Comparison of ENCODE assay signal across 17 cellular contexts in genomic region chr3:111872948-111873347, GRCh38.
"Had no signal": no experiment of that assay in that cellular context is flagged by ENCODE, and none has a peak within 500 bp of the region (broad histone marks: within the 10 kb centered on the region; RNA-seq: fewer than 3 reads in every experiment).

No MANE protein-coding gene starts in this region.

- H3K36me3 ChIP-seq: adrenal gland, WERI-Rb-1 had no signal

- H3K4me3 Mint-ChIP-seq: effector memory CD8-positive, alpha-beta T cell; natural killer cell treated with Interleukin-12 subunit alpha and Interleukin-12 subunit beta and Interleukin-15 and Interleukin-18, amount 100 ng/mL, for 72 hours; type B pancreatic cell had no signal

- H3K4me1 ChIP-seq: adrenal gland had no signal

- DNase-seq: activated CD4-positive, alpha-beta T cell treated with anti-CD3 and anti-CD28 coated beads, Interleukin-2, amount 50 U/mL, for 48 hours; activated gamma-delta T cell treated with Interleukin-2 at 50 U/mL for 16 hours; adrenal gland; effector memory CD8-positive, alpha-beta T cell; foreskin melanocyte; kidney glomerular epithelial cell; nucleus accumbens; retina; stimulated activated CD4-positive, alpha-beta T cell treated with anti-CD3 and anti-CD28 coated beads, Interleukin-2, amount 100 ng/mL, for 24 hours; stimulated activated naive CD4-positive, alpha-beta T cell treated with Interleukin-2 at 50 U/mL for 16 hours; substantia nigra; SW 1271; T-helper 2 cell; WERI-Rb-1 had no signal

- H3K27me3 Mint-ChIP-seq: effector memory CD8-positive, alpha-beta T cell; natural killer cell treated with Interleukin-12 subunit alpha and Interleukin-12 subunit beta and Interleukin-15 and Interleukin-18, amount 100 ng/mL, for 72 hours; type B pancreatic cell had no signal

- H3K9me3 Mint-ChIP-seq: activated naive CD4-positive, alpha-beta T cell treated with anti-CD3 and anti-CD28 coated beads, Interleukin-2, amount 50 U/mL, for 72 hours; effector memory CD8-positive, alpha-beta T cell; natural killer cell treated with Interleukin-12 subunit alpha and Interleukin-12 subunit beta and Interleukin-15 and Interleukin-18, amount 100 ng/mL, for 72 hours; type B pancreatic cell had no signal

- H3K36me3 Mint-ChIP-seq: activated naive CD4-positive, alpha-beta T cell treated with anti-CD3 and anti-CD28 coated beads, Interleukin-2, amount 50 U/mL, for 72 hours; natural killer cell treated with Interleukin-12 subunit alpha and Interleukin-12 subunit beta and Interleukin-15 and Interleukin-18, amount 100 ng/mL, for 72 hours had no signal

- H3K9me3 ChIP-seq: adrenal gland had no signal

- ATAC-seq: activated naive CD4-positive, alpha-beta T cell treated with anti-CD3 and anti-CD28 coated beads, Interleukin-2, amount 50 U/mL, for 72 hours; effector memory CD8-positive, alpha-beta T cell; natural killer cell treated with Interleukin-12 subunit alpha and Interleukin-12 subunit beta and Interleukin-15 and Interleukin-18, amount 100 ng/mL, for 72 hours had no signal

- H3K27me3 ChIP-seq: adrenal gland had no signal

- H3K4me3 ChIP-seq: adrenal gland had no signal

- H3K27ac ChIP-seq: adrenal gland, WERI-Rb-1 had no signal

- H3K27ac Mint-ChIP-seq: activated naive CD4-positive, alpha-beta T cell treated with anti-CD3 and anti-CD28 coated beads, Interleukin-2, amount 50 U/mL, for 72 hours; effector memory CD8-positive, alpha-beta T cell; natural killer cell treated with Interleukin-12 subunit alpha and Interleukin-12 subunit beta and Interleukin-15 and Interleukin-18, amount 100 ng/mL, for 72 hours had no signal
